In the genomic region with DNA sequence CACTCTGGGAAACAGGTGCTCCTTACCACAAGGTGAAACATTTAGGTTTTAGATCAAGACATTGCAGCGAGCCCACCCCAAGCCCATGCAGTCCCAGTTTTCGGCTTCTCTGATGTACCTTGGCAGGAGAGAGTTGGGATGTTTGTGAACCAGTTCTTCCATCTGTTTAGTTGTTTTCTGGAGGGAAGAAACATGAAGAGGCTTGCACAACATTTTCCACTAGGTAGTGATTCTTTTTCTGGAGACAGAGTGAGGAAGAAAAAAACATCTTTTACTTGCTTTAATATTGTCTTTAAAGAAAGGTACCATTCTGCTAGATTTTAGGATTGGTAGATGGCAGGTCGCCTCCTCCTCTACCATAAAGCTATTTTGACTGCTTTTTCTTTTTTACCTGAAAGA, we compare ENCODE assay signal across 1 cellular context.
TF ChIP-seq lines count a peak whose summit lies in the region.

No MANE protein-coding gene starts in this region.

TF ChIP-seq in H1, 55 proteins besides CTCF, POLR2A, EP300 and RAD21:
- TF ChIP-seq GTF2F1 (IDR thresholded peaks at IDR 0.05; ENCODE audit: borderline replicate concordance, low read depth, low read length): no peak
- TF ChIP-seq, protein P1, sequence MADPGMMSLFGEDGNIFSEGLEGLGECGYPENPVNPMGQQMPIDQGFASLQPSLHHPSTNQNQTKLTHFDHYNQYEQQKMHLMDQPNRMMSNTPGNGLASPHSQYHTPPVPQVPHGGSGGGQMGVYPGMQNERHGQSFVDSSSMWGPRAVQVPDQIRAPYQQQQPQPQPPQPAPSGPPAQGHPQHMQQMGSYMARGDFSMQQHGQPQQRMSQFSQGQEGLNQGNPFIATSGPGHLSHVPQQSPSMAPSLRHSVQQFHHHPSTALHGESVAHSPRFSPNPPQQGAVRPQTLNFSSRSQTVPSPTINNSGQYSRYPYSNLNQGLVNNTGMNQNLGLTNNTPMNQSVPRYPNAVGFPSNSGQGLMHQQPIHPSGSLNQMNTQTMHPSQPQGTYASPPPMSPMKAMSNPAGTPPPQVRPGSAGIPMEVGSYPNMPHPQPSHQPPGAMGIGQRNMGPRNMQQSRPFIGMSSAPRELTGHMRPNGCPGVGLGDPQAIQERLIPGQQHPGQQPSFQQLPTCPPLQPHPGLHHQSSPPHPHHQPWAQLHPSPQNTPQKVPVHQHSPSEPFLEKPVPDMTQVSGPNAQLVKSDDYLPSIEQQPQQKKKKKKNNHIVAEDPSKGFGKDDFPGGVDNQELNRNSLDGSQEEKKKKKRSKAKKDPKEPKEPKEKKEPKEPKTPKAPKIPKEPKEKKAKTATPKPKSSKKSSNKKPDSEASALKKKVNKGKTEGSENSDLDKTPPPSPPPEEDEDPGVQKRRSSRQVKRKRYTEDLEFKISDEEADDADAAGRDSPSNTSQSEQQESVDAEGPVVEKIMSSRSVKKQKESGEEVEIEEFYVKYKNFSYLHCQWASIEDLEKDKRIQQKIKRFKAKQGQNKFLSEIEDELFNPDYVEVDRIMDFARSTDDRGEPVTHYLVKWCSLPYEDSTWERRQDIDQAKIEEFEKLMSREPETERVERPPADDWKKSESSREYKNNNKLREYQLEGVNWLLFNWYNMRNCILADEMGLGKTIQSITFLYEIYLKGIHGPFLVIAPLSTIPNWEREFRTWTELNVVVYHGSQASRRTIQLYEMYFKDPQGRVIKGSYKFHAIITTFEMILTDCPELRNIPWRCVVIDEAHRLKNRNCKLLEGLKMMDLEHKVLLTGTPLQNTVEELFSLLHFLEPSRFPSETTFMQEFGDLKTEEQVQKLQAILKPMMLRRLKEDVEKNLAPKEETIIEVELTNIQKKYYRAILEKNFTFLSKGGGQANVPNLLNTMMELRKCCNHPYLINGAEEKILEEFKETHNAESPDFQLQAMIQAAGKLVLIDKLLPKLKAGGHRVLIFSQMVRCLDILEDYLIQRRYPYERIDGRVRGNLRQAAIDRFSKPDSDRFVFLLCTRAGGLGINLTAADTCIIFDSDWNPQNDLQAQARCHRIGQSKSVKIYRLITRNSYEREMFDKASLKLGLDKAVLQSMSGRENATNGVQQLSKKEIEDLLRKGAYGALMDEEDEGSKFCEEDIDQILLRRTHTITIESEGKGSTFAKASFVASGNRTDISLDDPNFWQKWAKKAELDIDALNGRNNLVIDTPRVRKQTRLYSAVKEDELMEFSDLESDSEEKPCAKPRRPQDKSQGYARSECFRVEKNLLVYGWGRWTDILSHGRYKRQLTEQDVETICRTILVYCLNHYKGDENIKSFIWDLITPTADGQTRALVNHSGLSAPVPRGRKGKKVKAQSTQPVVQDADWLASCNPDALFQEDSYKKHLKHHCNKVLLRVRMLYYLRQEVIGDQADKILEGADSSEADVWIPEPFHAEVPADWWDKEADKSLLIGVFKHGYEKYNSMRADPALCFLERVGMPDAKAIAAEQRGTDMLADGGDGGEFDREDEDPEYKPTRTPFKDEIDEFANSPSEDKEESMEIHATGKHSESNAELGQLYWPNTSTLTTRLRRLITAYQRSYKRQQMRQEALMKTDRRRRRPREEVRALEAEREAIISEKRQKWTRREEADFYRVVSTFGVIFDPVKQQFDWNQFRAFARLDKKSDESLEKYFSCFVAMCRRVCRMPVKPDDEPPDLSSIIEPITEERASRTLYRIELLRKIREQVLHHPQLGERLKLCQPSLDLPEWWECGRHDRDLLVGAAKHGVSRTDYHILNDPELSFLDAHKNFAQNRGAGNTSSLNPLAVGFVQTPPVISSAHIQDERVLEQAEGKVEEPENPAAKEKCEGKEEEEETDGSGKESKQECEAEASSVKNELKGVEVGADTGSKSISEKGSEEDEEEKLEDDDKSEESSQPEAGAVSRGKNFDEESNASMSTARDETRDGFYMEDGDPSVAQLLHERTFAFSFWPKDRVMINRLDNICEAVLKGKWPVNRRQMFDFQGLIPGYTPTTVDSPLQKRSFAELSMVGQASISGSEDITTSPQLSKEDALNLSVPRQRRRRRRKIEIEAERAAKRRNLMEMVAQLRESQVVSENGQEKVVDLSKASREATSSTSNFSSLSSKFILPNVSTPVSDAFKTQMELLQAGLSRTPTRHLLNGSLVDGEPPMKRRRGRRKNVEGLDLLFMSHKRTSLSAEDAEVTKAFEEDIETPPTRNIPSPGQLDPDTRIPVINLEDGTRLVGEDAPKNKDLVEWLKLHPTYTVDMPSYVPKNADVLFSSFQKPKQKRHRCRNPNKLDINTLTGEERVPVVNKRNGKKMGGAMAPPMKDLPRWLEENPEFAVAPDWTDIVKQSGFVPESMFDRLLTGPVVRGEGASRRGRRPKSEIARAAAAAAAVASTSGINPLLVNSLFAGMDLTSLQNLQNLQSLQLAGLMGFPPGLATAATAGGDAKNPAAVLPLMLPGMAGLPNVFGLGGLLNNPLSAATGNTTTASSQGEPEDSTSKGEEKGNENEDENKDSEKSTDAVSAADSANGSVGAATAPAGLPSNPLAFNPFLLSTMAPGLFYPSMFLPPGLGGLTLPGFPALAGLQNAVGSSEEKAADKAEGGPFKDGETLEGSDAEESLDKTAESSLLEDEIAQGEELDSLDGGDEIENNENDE (IDR thresholded peaks at IDR 0.05; ENCODE audit: insufficient replicate concordance, low read length): no peak
- TF ChIP-seq CBX5 (IDR thresholded peaks at IDR 0.05; ENCODE audit: low read depth, low read length): no peak
- TF ChIP-seq ZNF274 (IDR thresholded peaks at IDR 0.05; ENCODE audit: borderline replicate concordance, extremely low read depth, low read length): no peak
- no peak for TF ChIP-seq BACH1 (IDR thresholded peaks at IDR 0.05; ENCODE audit: low read length)
- no peak for TF ChIP-seq TCF12 (IDR thresholded peaks at IDR 0.05; ENCODE audit: low read depth, low read length)
- no peak for TF ChIP-seq CHD1 (IDR thresholded peaks at IDR 0.05; ENCODE audit: low read depth, low read length)
- no peak for TF ChIP-seq HDAC2 (IDR thresholded peaks at IDR 0.05; ENCODE audit: borderline replicate concordance in 1 of 2, low read depth in 2 of 2, low read length in 2 of 2)
- no peak for TF ChIP-seq SUZ12 (IDR thresholded peaks at IDR 0.05; ENCODE audit: low read length)
- TF ChIP-seq, protein P2, sequence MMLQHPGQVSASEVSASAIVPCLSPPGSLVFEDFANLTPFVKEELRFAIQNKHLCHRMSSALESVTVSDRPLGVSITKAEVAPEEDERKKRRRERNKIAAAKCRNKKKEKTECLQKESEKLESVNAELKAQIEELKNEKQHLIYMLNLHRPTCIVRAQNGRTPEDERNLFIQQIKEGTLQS (IDR thresholded peaks at IDR 0.05; ENCODE audit: insufficient read depth, low read depth, low read length): no peak
- no peak for TF ChIP-seq CBX8 (IDR thresholded peaks at IDR 0.05; ENCODE audit: borderline replicate concordance, low read depth, low read length)
- TF ChIP-seq RBBP5 (IDR thresholded peaks at IDR 0.05; ENCODE audit: borderline replicate concordance, low read depth, low read length): no peak
- TF ChIP-seq PHF8 (conservative IDR thresholded peaks at IDR 0.05; ENCODE audit: low read depth, low read length): no peak
